1 cellular context compared by ENCODE assay signal in genomic region chr11:71446942-71447688, GRCh38.
A peak's percentile ranks its signal among the peaks of the same experiment; 100 is the strongest.
TF ChIP-seq lines count a peak whose summit lies in the region.

No MANE protein-coding gene starts in this region.

TF ChIP-seq in HepG2, 621 proteins besides CTCF, POLR2A, EP300 and RAD21 (continued from another document and continues in another):
- TF ChIP-seq ARID5B (CRISPR knock-in tag; IDR thresholded peaks at IDR 0.05) (peak; percentile 60; the same call in 1 of the 2 replicates), SYNCRIP (IDR thresholded peaks at IDR 0.05; ENCODE audit: insufficient read depth, low read depth, low read length) (no peak), NR2F1 (CRISPR knock-in tag; IDR thresholded peaks at IDR 0.05) (0 out of 4 replicates have a peak, but pooled peaks of 1 of the 2 experiments have one; percentile 12), SCMH1 (CRISPR knock-in tag; IDR thresholded peaks at IDR 0.05; ENCODE audit: borderline replicate concordance) (no peak), TRAFD1 (CRISPR knock-in tag; IDR thresholded peaks at IDR 0.05; ENCODE audit: borderline replicate concordance) (peak; percentile 58; the same call in 1 of the 2 replicates), NCOA2 (CRISPR knock-in tag; IDR thresholded peaks at IDR 0.05) (peak; percentile 30; the same call in 1 of the 2 replicates), PITX1 (CRISPR knock-in tag; IDR thresholded peaks at IDR 0.05) (0 out of 2 replicates have a peak, but pooled peaks have one; percentile 23), SMC3 (IDR thresholded peaks at IDR 0.05; ENCODE audit: low read length) (no peak), SNAPC2 (CRISPR knock-in tag; IDR thresholded peaks at IDR 0.05) (0 out of 2 replicates have a peak, but pooled peaks have one; percentile 19), ZNF703 (CRISPR knock-in tag; IDR thresholded peaks at IDR 0.05; ENCODE audit: borderline replicate concordance) (no peak), ZNF619 (CRISPR knock-in tag; IDR thresholded peaks at IDR 0.05) (0 out of 2 replicates have a peak, but pooled peaks have one; percentile 1), ZGPAT (CRISPR knock-in tag; IDR thresholded peaks at IDR 0.05) (0 out of 2 replicates have a peak, but pooled peaks have one; percentile 36), FOXP1 (IDR thresholded peaks at IDR 0.05) (no peak), FOXP1 (CRISPR knock-in tag; IDR thresholded peaks at IDR 0.05) (peak; percentile 36; the same call in 1 of the 2 replicates), FOXA1 (IDR thresholded peaks at IDR 0.05) (no peak), FOXA1 (CRISPR knock-in tag; IDR thresholded peaks at IDR 0.05) (peak; percentile 46; the same call in 1 of the 2 replicates), GATAD2A (CRISPR knock-in tag; IDR thresholded peaks at IDR 0.05) (peak; percentile 48), THAP7 (CRISPR knock-in tag; IDR thresholded peaks at IDR 0.05) (no peak), SAP130 (CRISPR knock-in tag; IDR thresholded peaks at IDR 0.05; ENCODE audit: low read depth) (peak; percentile 40; the same call in 1 of the 2 replicates), RARA (CRISPR knock-in tag; IDR thresholded peaks at IDR 0.05) (peak; percentile 56), ZNF713 (CRISPR knock-in tag; IDR thresholded peaks at IDR 0.05) (no peak), SOX5 (CRISPR knock-in tag; IDR thresholded peaks at IDR 0.05; ENCODE audit: borderline replicate concordance) (peak; percentile 37; the same call in 1 of the 2 replicates), SIN3A (IDR thresholded peaks at IDR 0.05; ENCODE audit: borderline replicate concordance, low read depth, low read length) (0 out of 2 replicates have a peak, but pooled peaks have one; percentile 35), RERE (CRISPR knock-in tag; IDR thresholded peaks at IDR 0.05; ENCODE audit: low read depth) (peak; percentile 91), RBM22 (optimal IDR thresholded peaks at IDR 0.05; ENCODE audit: low read length) (no peak), HMG20A (CRISPR knock-in tag; IDR thresholded peaks at IDR 0.05; ENCODE audit: borderline replicate concordance) (peak; percentile 82), THAP11 (CRISPR knock-in tag; IDR thresholded peaks at IDR 0.05) (0 out of 2 replicates have a peak, but pooled peaks have one; percentile 18), MATR3 (CRISPR knock-in tag; IDR thresholded peaks at IDR 0.05) (no peak), YEATS2 (CRISPR knock-in tag; IDR thresholded peaks at IDR 0.05; ENCODE audit: borderline replicate concordance) (0 out of 2 replicates have a peak, but pooled peaks have one; percentile 27), ZMAT5 (CRISPR knock-in tag; IDR thresholded peaks at IDR 0.05; ENCODE audit: borderline replicate concordance, low read depth) (no peak), CEBPB (IDR thresholded peaks at IDR 0.05; ENCODE audit: borderline replicate concordance, low read depth, low read length) (peak; percentile 95), SKI (IDR thresholded peaks at IDR 0.05; ENCODE audit: partially characterized antibody) (peak; percentile 36), ATF2 (CRISPR knock-in tag; IDR thresholded peaks at IDR 0.05) (0 out of 2 replicates have a peak, but pooled peaks have one; percentile 15), NR2C2 (CRISPR knock-in tag; IDR thresholded peaks at IDR 0.05; ENCODE audit: borderline replicate concordance) (peak; percentile 48; the same call in 1 of the 2 replicates), HNRNPLL (IDR thresholded peaks at IDR 0.05; ENCODE audit: low read depth, low read length, poor library complexity, severe bottlenecking) (no peak), TAF15 (IDR thresholded peaks at IDR 0.05; ENCODE audit: low read depth, low read length, poor library complexity, severe bottlenecking) (no peak), YEATS4 (CRISPR knock-in tag; IDR thresholded peaks at IDR 0.05; ENCODE audit: borderline replicate concordance) (no peak), TBX3 (IDR thresholded peaks at IDR 0.05; ENCODE audit: borderline replicate concordance) (peak; percentile 66; the same call in 1 of the 2 replicates), TBX2 (CRISPR knock-in tag; IDR thresholded peaks at IDR 0.05; ENCODE audit: borderline replicate concordance) (peak; percentile 84), IRX3 (CRISPR knock-in tag; IDR thresholded peaks at IDR 0.05; ENCODE audit: borderline replicate concordance, low read depth) (0 out of 2 replicates have a peak, but pooled peaks have one; percentile 28), ZHX1 (CRISPR knock-in tag; IDR thresholded peaks at IDR 0.05; ENCODE audit: low read depth) (0 out of 2 replicates have a peak, but pooled peaks have one; percentile 42), RXRB (CRISPR knock-in tag; IDR thresholded peaks at IDR 0.05; ENCODE audit: borderline replicate concordance) (peak; percentile 73), NR2F6 (IDR thresholded peaks at IDR 0.05) (peak; percentile 85), NR2F6 (CRISPR knock-in tag; IDR thresholded peaks at IDR 0.05) (peak; percentile 74)
